ENCODE assay signal across 1 cellular context in the genomic region with DNA sequence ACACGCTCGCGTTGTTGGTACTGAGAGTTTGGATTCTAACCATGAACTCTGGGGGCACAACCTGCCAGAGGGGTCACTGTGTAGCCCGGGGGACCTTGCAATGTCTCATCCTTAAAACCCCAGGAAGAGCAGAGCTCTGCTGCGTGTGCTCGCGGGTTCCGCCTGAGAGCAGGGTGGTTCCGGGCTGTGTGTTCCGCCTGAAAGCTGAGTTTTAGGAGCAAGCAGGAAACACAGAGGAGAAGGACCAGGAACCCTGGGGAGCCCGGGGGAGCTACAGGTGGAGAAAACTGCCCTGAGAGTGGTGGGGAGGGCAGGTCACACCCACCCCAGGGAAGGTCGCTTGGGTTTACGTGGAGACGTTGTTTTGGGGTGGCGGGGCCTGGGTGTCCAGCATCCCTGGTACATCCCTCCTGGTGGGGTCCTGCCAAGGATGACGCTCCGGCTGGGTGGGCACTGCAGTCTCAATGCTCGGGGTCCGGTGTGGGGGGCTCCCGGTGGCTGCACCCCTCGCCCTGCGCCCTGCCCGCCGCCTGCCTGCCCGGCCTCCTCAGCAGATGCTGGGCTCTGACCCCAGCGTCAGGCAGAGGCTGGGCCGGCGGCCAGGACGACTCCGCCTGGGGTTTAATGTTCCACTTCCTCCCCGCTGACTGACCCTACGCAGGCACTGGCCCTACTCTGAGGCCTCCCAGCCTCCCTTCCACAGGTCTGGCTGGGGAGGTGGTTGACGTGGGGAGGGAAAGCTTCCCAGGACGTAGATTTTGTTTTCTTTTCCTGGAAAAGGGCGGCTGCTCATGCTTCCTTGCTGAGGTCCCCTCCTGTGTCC.
TF ChIP-seq lines count a peak whose summit lies in the region.

No MANE protein-coding gene starts in this region.

TF ChIP-seq in H1, 55 proteins besides CTCF, POLR2A, EP300 and RAD21:
- TF ChIP-seq NANOG (IDR thresholded peaks at IDR 0.05; ENCODE audit: insufficient read depth, low read depth, low read length, poor library complexity, severe bottlenecking) (no peak), SP4 (IDR thresholded peaks at IDR 0.05; ENCODE audit: low read length) (no peak), CEBPB (IDR thresholded peaks at IDR 0.05; ENCODE audit: low read depth, low read length) (no peak), POLR2AphosphoS5 (IDR thresholded peaks at IDR 0.05; ENCODE audit: low read depth, low read length) (no peak), BCL11A (IDR thresholded peaks at IDR 0.05; ENCODE audit: low read depth in 2 of 2, low read length in 2 of 2) (no peak), EGR1 (IDR thresholded peaks at IDR 0.05; ENCODE audit: borderline replicate concordance, low read depth, low read length) (no peak), JUND (IDR thresholded peaks at IDR 0.05; ENCODE audit: low read length) (no peak), NRF1 (IDR thresholded peaks at IDR 0.05; ENCODE audit: low read depth, low read length) (no peak), CBX8 (IDR thresholded peaks at IDR 0.05; ENCODE audit: borderline replicate concordance, low read depth, low read length) (no peak), BACH1 (IDR thresholded peaks at IDR 0.05; ENCODE audit: low read length) (no peak), CBX5 (IDR thresholded peaks at IDR 0.05; ENCODE audit: low read depth, low read length) (no peak), CREB1 (IDR thresholded peaks at IDR 0.05) (no peak), RXRA (IDR thresholded peaks at IDR 0.05; ENCODE audit: insufficient read depth, low read depth, low read length) (no peak), MAFK (IDR thresholded peaks at IDR 0.05; ENCODE audit: low read depth, low read length) (no peak), TBP (IDR thresholded peaks at IDR 0.05; ENCODE audit: low read depth, low read length) (no peak), SP2 (IDR thresholded peaks at IDR 0.05; ENCODE audit: low read length) (no peak), HDAC6 (IDR thresholded peaks at IDR 0.05; ENCODE audit: low read depth, low read length) (no peak), KDM4A (IDR thresholded peaks at IDR 0.05; ENCODE audit: low read depth, low read length, severe bottlenecking) (no peak)
- TF ChIP-seq, protein P1, sequence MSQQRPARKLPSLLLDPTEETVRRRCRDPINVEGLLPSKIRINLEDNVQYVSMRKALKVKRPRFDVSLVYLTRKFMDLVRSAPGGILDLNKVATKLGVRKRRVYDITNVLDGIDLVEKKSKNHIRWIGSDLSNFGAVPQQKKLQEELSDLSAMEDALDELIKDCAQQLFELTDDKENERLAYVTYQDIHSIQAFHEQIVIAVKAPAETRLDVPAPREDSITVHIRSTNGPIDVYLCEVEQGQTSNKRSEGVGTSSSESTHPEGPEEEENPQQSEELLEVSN (IDR thresholded peaks at IDR 0.05) = no peak
TF ChIP-seq in H1: peak in this region for 0.
